38 cellular contexts compared by ENCODE assay signal in the genomic region with DNA sequence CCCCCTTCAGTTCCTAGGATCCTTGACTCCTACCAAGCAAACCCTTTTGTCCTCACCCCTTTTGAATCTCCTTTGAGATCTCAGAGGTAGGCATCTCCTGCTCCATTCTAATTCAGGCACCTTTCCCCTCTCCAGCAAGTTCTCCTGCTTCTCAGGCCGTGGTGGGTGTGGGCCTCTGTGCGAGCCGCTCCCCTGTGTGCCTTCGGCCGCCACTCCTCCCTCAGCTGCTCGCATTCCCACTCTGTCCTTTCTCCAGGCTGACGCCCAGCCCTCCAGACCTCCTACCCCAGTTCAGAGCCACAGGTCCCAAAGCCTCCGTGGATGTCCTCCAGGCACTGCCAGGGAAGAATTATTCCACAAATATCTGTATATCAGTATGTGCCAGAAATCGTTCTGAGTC.
"Had no signal": no experiment of that assay in that cellular context is flagged by ENCODE, and none has a peak within 500 bp of the region (broad histone marks: within the 10 kb centered on the region; RNA-seq: fewer than 3 reads in every experiment).

No MANE protein-coding gene starts in this region.

- DNase-seq: activated effector memory CD4-positive, alpha-beta T cell treated with anti-CD3 and anti-CD28 coated beads, Interleukin-2, amount 50 U/mL, for 16 hours; activated effector memory CD4-positive, alpha-beta T cell treated with Interleukin-2 at 50 U/mL for 16 hours; activated gamma-delta T cell; activated gamma-delta T cell treated with Interleukin-2 at 50 U/mL for 16 hours; activated naive CD4-positive, alpha-beta T cell; activated naive CD4-positive, alpha-beta T cell treated with anti-CD3 and anti-CD28 coated beads for 36 hours; activated naive CD4-positive, alpha-beta T cell treated with anti-CD3 and anti-CD28 coated beads, Interleukin-2, amount 10 ng/mL, durations not matched to agents 7 days and 5 days; activated naive CD4-positive, alpha-beta T cell treated with anti-CD3 and anti-CD28 coated beads, Interleukin-2, amount 50 U/mL, for 16 hours; activated naive CD4-positive, alpha-beta T cell treated with Interleukin-2 at 50 U/mL for 16 hours; activated naive CD8-positive, alpha-beta T cell treated with anti-CD3 and anti-CD28 coated beads for 36 hours; activated naive CD8-positive, alpha-beta T cell treated with anti-CD3 and anti-CD28 coated beads, Interleukin-2, amount 10 ng/mL, durations not matched to agents 7 days and 5 days; activated naive CD8-positive, alpha-beta T cell treated with anti-CD3 and anti-CD28 coated beads, Interleukin-2, amount 50 U/mL, for 24 hours; activated T-cell treated with anti-CD3 and anti-CD28 coated beads, Interleukin-2, amount 50 U/mL, for 1 hour; activated T-cell treated with anti-CD3 and anti-CD28 coated beads, Interleukin-2, amount 50 U/mL, for 24 hours; activated T-cell treated with anti-CD3 and anti-CD28 coated beads, Interleukin-2, amount 50 U/mL, for 4 hours; activated T-cell treated with anti-CD3 and anti-CD28 coated beads, Interleukin-2, amount 50 U/mL, for 48 hours; activated T-cell treated with anti-CD3 and anti-CD28 coated beads, Interleukin-2, amount 50 U/mL, for 72 hours; adrenal gland; amniotic stem cell; amygdala; anterior cingulate cortex; aorta; brain microvascular endothelial cell; caudate nucleus; central memory CD4-positive, alpha-beta T cell; cerebellar nuclear complex had no signal

- H3K9me3 ChIP-seq: adrenal gland, ascending aorta had no signal

- H3K36me3 Mint-ChIP-seq: activated naive CD4-positive, alpha-beta T cell treated with anti-CD3 and anti-CD28 coated beads, Interleukin-2, amount 10 ng/mL, durations not matched to agents 7 days and 5 days; activated naive CD8-positive, alpha-beta T cell treated with anti-CD3 and anti-CD28 coated beads, Interleukin-2, amount 10 ng/mL, durations not matched to agents 7 days and 5 days; brain had no signal

- H3K27ac Mint-ChIP-seq: activated naive CD4-positive, alpha-beta T cell treated with anti-CD3 and anti-CD28 coated beads for 36 hours; activated naive CD4-positive, alpha-beta T cell treated with anti-CD3 and anti-CD28 coated beads, Interleukin-2, amount 10 ng/mL, durations not matched to agents 7 days and 5 days; activated naive CD4-positive, alpha-beta T cell treated with anti-CD3 and anti-CD28 coated beads, Interleukin-2, amount 50 U/mL, for 24 hours; activated naive CD4-positive, alpha-beta T cell treated with anti-CD3 and anti-CD28 coated beads, Interleukin-2, amount 50 U/mL, for 72 hours; activated naive CD8-positive, alpha-beta T cell; activated naive CD8-positive, alpha-beta T cell treated with anti-CD3 and anti-CD28 coated beads for 36 hours; activated naive CD8-positive, alpha-beta T cell treated with anti-CD3 and anti-CD28 coated beads, Interleukin-2, amount 10 ng/mL, durations not matched to agents 7 days and 5 days; activated naive CD8-positive, alpha-beta T cell treated with anti-CD3 and anti-CD28 coated beads, Interleukin-2, amount 50 U/mL, for 24 hours; activated T-cell treated with anti-CD3 and anti-CD28 coated beads, Interleukin-2, amount 50 U/mL, for 24 hours; activated T-cell treated with anti-CD3 and anti-CD28 coated beads, Interleukin-2, amount 50 U/mL, for 72 hours; activated T-helper 1 cell treated with anti-CD3 and anti-CD28 coated beads, Interleukin-12 subunit alpha, Interleukin-12 subunit beta, Interleukin-2, Interleukin-4 antibody, amounts not matched to agents 30 ng/mL and 10 ng/mL and 1 ng/mL, durations not matched to agents 14 hours and 24 hours and 36 hours; activated T-helper 17 cell treated with anti-CD3 and anti-CD28 coated beads, Interleukin-2, amount 50 U/mL, for 72 hours; activated T-helper 2 cell treated with anti-CD3 and anti-CD28 coated beads, Interferon-gamma antibody, Interleukin-2, Interleukin-4, amounts not matched to agents 10 μg/mL and 5 μg/mL and 100 μg/mL, durations not matched to agents 14 hours and 24 hours and 36 hours; brain had no signal

- H3K27me3 ChIP-seq: adrenal gland, ascending aorta, body of pancreas, brain microvascular endothelial cell, breast epithelium, cardiac muscle cell had no signal

- ATAC-seq: activated naive CD4-positive, alpha-beta T cell treated with anti-CD3 and anti-CD28 coated beads, Interleukin-2, amount 50 U/mL, for 72 hours; activated naive CD8-positive, alpha-beta T cell treated with anti-CD3 and anti-CD28 coated beads, Interleukin-2, amount 50 U/mL, for 24 hours; activated T-cell treated with anti-CD3 and anti-CD28 coated beads, Interleukin-2, amount 50 U/mL, for 4 hours; activated T-cell treated with anti-CD3 and anti-CD28 coated beads, Interleukin-2, amount 50 U/mL, for 72 hours; activated T-helper 17 cell treated with anti-CD3 and anti-CD28 coated beads, Interleukin-2, amount 50 U/mL, for 72 hours; body of pancreas had no signal

- H3K27ac ChIP-seq: adrenal gland, ascending aorta, body of pancreas, brain microvascular endothelial cell, breast epithelium, cardiac muscle cell had no signal

- H3K9me3 Mint-ChIP-seq: activated naive CD4-positive, alpha-beta T cell treated with anti-CD3 and anti-CD28 coated beads, Interleukin-2, amount 10 ng/mL, durations not matched to agents 7 days and 5 days; activated naive CD4-positive, alpha-beta T cell treated with anti-CD3 and anti-CD28 coated beads, Interleukin-2, amount 50 U/mL, for 72 hours; activated naive CD8-positive, alpha-beta T cell treated with anti-CD3 and anti-CD28 coated beads, Interleukin-2, amount 10 ng/mL, durations not matched to agents 7 days and 5 days; activated T-helper 1 cell treated with anti-CD3 and anti-CD28 coated beads, Interleukin-12 subunit alpha, Interleukin-12 subunit beta, Interleukin-2, Interleukin-4 antibody, amounts not matched to agents 30 ng/mL and 10 ng/mL and 1 ng/mL, durations not matched to agents 14 hours and 24 hours and 36 hours; activated T-helper 2 cell treated with anti-CD3 and anti-CD28 coated beads, Interferon-gamma antibody, Interleukin-2, Interleukin-4, amounts not matched to agents 10 μg/mL and 5 μg/mL and 100 μg/mL, durations not matched to agents 14 hours and 24 hours and 36 hours; central memory CD8-positive, alpha-beta T cell had no signal

- H3K4me3 Mint-ChIP-seq: activated naive CD4-positive, alpha-beta T cell treated with anti-CD3 and anti-CD28 coated beads for 36 hours; activated naive CD4-positive, alpha-beta T cell treated with anti-CD3 and anti-CD28 coated beads, Interleukin-2, amount 10 ng/mL, durations not matched to agents 7 days and 5 days; activated naive CD4-positive, alpha-beta T cell treated with anti-CD3 and anti-CD28 coated beads, Interleukin-2, amount 50 U/mL, for 24 hours; activated naive CD8-positive, alpha-beta T cell; activated naive CD8-positive, alpha-beta T cell treated with anti-CD3 and anti-CD28 coated beads for 36 hours; activated naive CD8-positive, alpha-beta T cell treated with anti-CD3 and anti-CD28 coated beads, Interleukin-2, amount 10 ng/mL, durations not matched to agents 7 days and 5 days; activated naive CD8-positive, alpha-beta T cell treated with anti-CD3 and anti-CD28 coated beads, Interleukin-2, amount 50 U/mL, for 24 hours; activated T-cell treated with anti-CD3 and anti-CD28 coated beads, Interleukin-2, amount 50 U/mL, for 24 hours; activated T-cell treated with anti-CD3 and anti-CD28 coated beads, Interleukin-2, amount 50 U/mL, for 4 hours; activated T-cell treated with anti-CD3 and anti-CD28 coated beads, Interleukin-2, amount 50 U/mL, for 72 hours; activated T-helper 1 cell treated with anti-CD3 and anti-CD28 coated beads, Interleukin-12 subunit alpha, Interleukin-12 subunit beta, Interleukin-2, Interleukin-4 antibody, amounts not matched to agents 30 ng/mL and 10 ng/mL and 1 ng/mL, durations not matched to agents 14 hours and 24 hours and 36 hours; activated T-helper 17 cell treated with anti-CD3 and anti-CD28 coated beads, Interleukin-2, amount 50 U/mL, for 72 hours; brain; central memory CD8-positive, alpha-beta T cell had no signal

- H3K4me3 ChIP-seq: adrenal gland, ascending aorta, body of pancreas, breast epithelium, cardiac muscle cell had no signal

- H3K4me1 Mint-ChIP-seq: activated naive CD4-positive, alpha-beta T cell treated with anti-CD3 and anti-CD28 coated beads, Interleukin-2, amount 10 ng/mL, durations not matched to agents 7 days and 5 days; activated naive CD4-positive, alpha-beta T cell treated with anti-CD3 and anti-CD28 coated beads, Interleukin-2, amount 50 U/mL, for 24 hours; activated naive CD8-positive, alpha-beta T cell treated with anti-CD3 and anti-CD28 coated beads for 36 hours; activated naive CD8-positive, alpha-beta T cell treated with anti-CD3 and anti-CD28 coated beads, Interleukin-2, amount 10 ng/mL, durations not matched to agents 7 days and 5 days; activated naive CD8-positive, alpha-beta T cell treated with anti-CD3 and anti-CD28 coated beads, Interleukin-2, amount 50 U/mL, for 24 hours; activated T-helper 17 cell treated with anti-CD3 and anti-CD28 coated beads, Interleukin-2, amount 50 U/mL, for 72 hours; central memory CD8-positive, alpha-beta T cell had no signal

- H3K4me1 ChIP-seq: adrenal gland, ascending aorta, body of pancreas, breast epithelium had no signal

- H3K27me3 Mint-ChIP-seq: activated naive CD4-positive, alpha-beta T cell treated with anti-CD3 and anti-CD28 coated beads, Interleukin-2, amount 50 U/mL, for 24 hours; activated T-helper 17 cell treated with anti-CD3 and anti-CD28 coated beads, Interleukin-2, amount 50 U/mL, for 72 hours; brain; central memory CD8-positive, alpha-beta T cell had no signal

- H3K36me3 ChIP-seq: adrenal gland, ascending aorta, brain microvascular endothelial cell, breast epithelium, cardiac muscle cell had no signal
